13 cellular contexts compared by ENCODE assay signal in the genomic region with DNA sequence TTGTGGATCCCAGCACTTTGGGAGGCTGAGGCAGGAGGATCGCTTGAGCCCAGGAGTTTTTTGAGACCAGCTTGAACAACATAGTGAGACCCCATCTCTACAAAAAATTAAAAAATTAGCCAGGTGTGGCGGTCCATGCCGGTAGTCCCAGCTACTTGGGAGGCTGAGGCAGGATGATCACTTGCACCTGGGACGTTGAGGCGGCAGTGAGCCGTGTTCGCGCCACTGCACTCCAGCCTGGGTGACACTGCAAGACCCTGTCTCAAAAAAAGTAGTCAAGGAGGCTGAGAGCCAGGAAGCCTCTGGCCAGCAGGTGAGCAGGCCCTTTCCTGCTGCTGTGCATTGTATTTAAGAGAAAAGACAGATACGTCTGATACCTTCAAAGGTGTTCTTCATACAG. TPM values are rescaled to one million over a fixed set of nuclear protein-coding genes. Genes with fewer than 3 reads are reported as not detected.
DNase-seq lines count a peak whose midpoint lies in the region; ATAC-seq, FAIRE-seq and TF ChIP-seq lines count a peak whose summit lies in the region.
"Had no signal": no experiment of that assay in that cellular context is flagged by ENCODE, and none has a peak within 500 bp of the region (broad histone marks: within the 10 kb centered on the region; RNA-seq: fewer than 3 reads in every experiment).

No MANE protein-coding gene starts in this region.

- H3K4me1 Mint-ChIP-seq in CD4-positive, alpha-beta memory T cell = peaks cover 8 to 29% (median 21%) of the 10 kb centered on the region in 4 donors

- no peaks in the 10 kb centered on the region for H3K9me3 Mint-ChIP-seq in CD4-positive, alpha-beta memory T cell

- DNase-seq in CD4-positive, alpha-beta memory T cell = no peak
- no peak for DNase-seq in H1 (ENCODE audit: low read depth in 1 of 2, low spot score in 2 of 2)
- no peak for DNase-seq in trophoblast cell
- DNase-seq in HAP-1 (ENCODE audit: low spot score in 2 of 2) = no peak
- DNase-seq: DMS153, mucosa of descending colon, NCI-H2081 treated with DMSO at 0.1 percent for 48 hours, Right ventricle myocardium superior had no signal

- intact Hi-C loops in CD4-positive, alpha-beta memory T cell (cut with micrococcal nuclease) = no loop called here

- CTCF ChIA-PET in CD4-positive, alpha-beta memory T cell (lab: Charles Lee; ENCODE audit: partially characterized antibody) = interaction anchor here (0.7 to 1.0 kb wide), 2 partner anchors 9 to 11 kb away, joined by 3 to 4 read pairs; no protein-coding TSS in a partner anchor
- CTCF ChIA-PET in H1 (lab: Charles Lee; ENCODE audit: partially characterized antibody) = interaction anchor here (1.0 kb wide), 1 partner anchor 9 kb away, joined by 3 read pairs; no protein-coding TSS in a partner anchor

- peaks cover 2% of the 10 kb centered on the region for H3K23me2 ChIP-seq in H1 (ENCODE audit: low read depth, low read length)

- H3K4me3 Mint-ChIP-seq in CD4-positive, alpha-beta memory T cell = peak overlapping the region; percentile 68 to 80 (median 76)

- ATAC-seq in GM18519 (IDR thresholded peaks at IDR 0.05; ENCODE audit: low FRiP score, unreplicated experiment) = no peak
- ATAC-seq in GM18498 (IDR thresholded peaks at IDR 0.05; ENCODE audit: unreplicated experiment) = no peak
- ATAC-seq in GM18517 (IDR thresholded peaks at IDR 0.05; ENCODE audit: unreplicated experiment) = no peak

- peaks cover 31% of the 10 kb centered on the region for H3K4me1 ChIP-seq in CD4-positive, alpha-beta memory T cell (ENCODE audit: insufficient read depth, low read length)
- H3K4me1 ChIP-seq in Loucy (ENCODE audit: insufficient read depth, low read length, poor library complexity, severe bottlenecking) = peaks cover 11% of the 10 kb centered on the region
- H3K4me1 ChIP-seq in H1 (replicated peaks in 1 of 4; ENCODE audit: control insufficient read depth in 3 of 4, insufficient read depth in 4 of 4, low read length in 3 of 4) = peaks cover 0 to 4% (median 2%) of the 10 kb centered on the region in 4 experiments; a peak in 3 of 7 replicates
- peaks cover 17 to 23% of the 10 kb centered on the region in 2 experiments for H3K4me1 ChIP-seq in trophoblast cell (ENCODE audit: control insufficient read depth in 1 of 2, insufficient read depth in 2 of 2, low read length in 2 of 2)
- peaks cover 21% of the 10 kb centered on the region for H3K4me1 ChIP-seq in HAP-1

- H2BK5ac ChIP-seq in H1 (ENCODE audit: low read depth, low read length) (no peak overlapping the region; the same call in 1 of the 2 replicates), trophoblast cell (ENCODE audit: low read depth, low read length, poor library complexity) (peak overlapping the region; percentile 47)

- no peak overlapping the region for H2AK5ac ChIP-seq in H1 (ENCODE audit: low read depth, low read length)
- H2AK5ac ChIP-seq in trophoblast cell (ENCODE audit: low read length) = peak overlapping the region; percentile 52

- no peak overlapping the region for H4K12ac ChIP-seq in trophoblast cell (ENCODE audit: low read depth, low read length)

- no peaks in the 10 kb centered on the region for H4K20me1 ChIP-seq in Loucy (ENCODE audit: insufficient read depth, low read length, poor library complexity, severe bottlenecking)
- no peaks in the 10 kb centered on the region for H4K20me1 ChIP-seq in H1 (replicated peaks in 1 of 2; ENCODE audit: control insufficient read depth in 1 of 2, insufficient read depth in 2 of 2, low read length in 2 of 2)

- H3K18ac ChIP-seq in H1 (ENCODE audit: extremely low read depth, low read length) (no peak overlapping the region), trophoblast cell (ENCODE audit: low read length) (no peak overlapping the region)

- H3K9me2 ChIP-seq in Loucy (replicated peaks; ENCODE audit: low read depth, low read length) = no peaks in the 10 kb centered on the region

- peak overlapping the region; percentile 34 for H3K27ac ChIP-seq in CD4-positive, alpha-beta memory T cell (ENCODE audit: low read depth, low read length)
- H3K27ac ChIP-seq in H1 (ENCODE audit: low read depth, low read length) (no peak overlapping the region), trophoblast cell (ENCODE audit: low read depth, low read length) (peak overlapping the region; percentile 42)

- no peak overlapping the region for H3K4ac ChIP-seq in H1 (replicated peaks; ENCODE audit: insufficient read length, low read depth, low read length)
- H3K4ac ChIP-seq in trophoblast cell (ENCODE audit: low read depth, low read length) = peak overlapping the region; percentile 29

- no peak for TF ChIP-seq POLR2A in H1 (IDR thresholded peaks at IDR 0.05; ENCODE audit: control extremely low read depth in 1 of 2, low read depth in 2 of 2, low read length in 2 of 2)

- no peaks in the 10 kb centered on the region for H3K36me3 ChIP-seq in CD4-positive, alpha-beta memory T cell (ENCODE audit: insufficient read depth, low read length)
- H3K36me3 ChIP-seq in Loucy (ENCODE audit: insufficient read depth, low read length) (no peaks in the 10 kb centered on the region), H1 (ENCODE audit: control insufficient read depth in 2 of 4, insufficient read depth in 4 of 4, low read length in 3 of 4) (no peaks in the 10 kb centered on the region), trophoblast cell (ENCODE audit: control insufficient read depth in 1 of 2, insufficient read depth in 2 of 2, low read length in 2 of 2) (peaks cover 0 to 4% of the 10 kb centered on the region in 2 experiments), HAP-1 (replicated peaks) (no peaks in the 10 kb centered on the region)

- no peak overlapping the region for H2BK20ac ChIP-seq in H1 (ENCODE audit: low read length)

- H3K14ac ChIP-seq in H1 (ENCODE audit: insufficient read length) (no peak overlapping the region), trophoblast cell (ENCODE audit: low read length) (peak overlapping the region; percentile 28)

- no peaks in the 10 kb centered on the region; the same call in 1 of the 2 replicates for H3F3A ChIP-seq in Loucy (ENCODE audit: low read depth)

- H3K4me2 ChIP-seq in Loucy (ENCODE audit: low read depth, low read length, poor library complexity, severe bottlenecking) (peak overlapping the region; percentile 79), H1 (ENCODE audit: insufficient read depth in 1 of 2, low read depth in 2 of 2, low read length in 2 of 2) (peak overlapping the region in 1 of 2 experiments; percentile 56; a peak in 1 of 4 replicates), trophoblast cell (ENCODE audit: low read length) (no peak overlapping the region)

- H3K79me1 ChIP-seq in H1 (ENCODE audit: low read depth, low read length) = no peaks in the 10 kb centered on the region
- peaks cover 20% of the 10 kb centered on the region for H3K79me1 ChIP-seq in trophoblast cell (ENCODE audit: low read length)

- no peak overlapping the region for H3K4me3 ChIP-seq in CD4-positive, alpha-beta memory T cell (ENCODE audit: low read length in 2 of 2)
- H3K4me3 ChIP-seq in Loucy (ENCODE audit: low read length, poor library complexity, severe bottlenecking) (peak overlapping the region; percentile 61), H1 (ENCODE audit: extremely low read depth in 1 of 4, insufficient read depth in 2 of 4, low read depth in 3 of 4, low read length in 4 of 4) (no peak overlapping the region), trophoblast cell (ENCODE audit: low read depth, low read length) (no peak overlapping the region), HAP-1 (no peak overlapping the region)
- H3K4me3 ChIP-seq: mucosa of descending colon had no signal

- TF ChIP-seq CTCF in Loucy (conservative IDR thresholded peaks at IDR 0.05; ENCODE audit: low read length) (no peak), H1 (IDR thresholded peaks at IDR 0.05; ENCODE audit: control extremely low read depth in 1 of 3, insufficient read depth in 1 of 3, low read depth in 1 of 3, low read length in 3 of 3) (no peak)

- POLR2A ChIA-PET in CD4-positive, alpha-beta memory T cell (lab: Charles Lee; ENCODE audit: partially characterized antibody) = interaction anchor here (1.2 to 10.5 kb wide), 3 partner anchors 19 to 120 kb away, joined by 5 to 104 read pairs (median 5); partner anchors contain the start of genes IWS1 and MAP3K2
- POLR2A ChIA-PET in H1 (lab: Charles Lee; ENCODE audit: partially characterized antibody) = interaction anchor here (1.0 to 1.5 kb wide), 2 partner anchors 9 to 16 kb away, joined by 4 read pairs; no protein-coding TSS in a partner anchor

- H3K27ac Mint-ChIP-seq in CD4-positive, alpha-beta memory T cell = peak overlapping the region in 6 of 7 donors; percentile 61 to 87 (median 76)

- peak overlapping the region; percentile 57 for H3K9ac ChIP-seq in Loucy (ENCODE audit: low read depth, low read length, poor library complexity, severe bottlenecking)
- H3K9ac ChIP-seq in H1 (replicated peaks in 1 of 4; ENCODE audit: extremely low read depth in 1 of 4, low read depth in 3 of 4, low read length in 3 of 4) = no peak overlapping the region
- no peak overlapping the region for H3K9ac ChIP-seq in trophoblast cell (ENCODE audit: low read length)

- WGBS in H1 (ENCODE audit: extremely low coverage in 1 of 2, insufficient coverage in 1 of 2, insufficient read length in 1 of 2, insufficient replicate concordance in 2 of 2, low coverage in 1 of 2, low lambda C conversion rate in 2 of 2, missing lambda C conversion rate in 1 of 2), 2 experiments = 96% methylated on average over 9 of the region's 9 CpGs; no CpG with 5 or more reads in 1 of the 2 experiments
- no CpG with 5 or more reads among the region's 9 CpGs for WGBS in trophoblast cell (ENCODE audit: extremely low coverage, insufficient coverage, insufficient read length)

- in situ Hi-C loops in HAP-1 (cut with MboI; ENCODE audit: low sequenced_read_pairs) = no loop called here

- H3K36me3 Mint-ChIP-seq in CD4-positive, alpha-beta memory T cell = no peaks in the 10 kb centered on the region

- H2BK12ac ChIP-seq in H1 (ENCODE audit: low read depth, low read length) (peak overlapping the region; percentile 56; the same call in 1 of the 2 replicates), trophoblast cell (ENCODE audit: low read length) (peak overlapping the region; percentile 95)

- no peak overlapping the region for H4K5ac ChIP-seq in H1 (ENCODE audit: insufficient read length, low read depth, low read length)

- H3K79me2 ChIP-seq in Loucy (ENCODE audit: insufficient read depth, low read length) (no peaks in the 10 kb centered on the region), H1 (ENCODE audit: control insufficient read depth in 1 of 2, insufficient read depth in 2 of 2, low read length in 2 of 2) (no peaks in the 10 kb centered on the region), trophoblast cell (ENCODE audit: control insufficient read depth, insufficient read depth, low read length, poor library complexity) (peaks cover 5% of the 10 kb centered on the region)

- H2BK15ac ChIP-seq in H1 (ENCODE audit: low read length) = 0 out of 2 replicates have a peak overlapping the region, but pooled peaks have one; percentile 0

- H3K9me3 ChIP-seq in CD4-positive, alpha-beta memory T cell (ENCODE audit: control insufficient read depth in 1 of 2, low read length in 2 of 2) = no peaks in the 10 kb centered on the region
- H3K9me3 ChIP-seq in Loucy (ENCODE audit: insufficient read depth, low read depth, low read length) (no peaks in the 10 kb centered on the region), H1 (ENCODE audit: insufficient read depth in 2 of 2, low read depth in 1 of 2, low read length in 1 of 2) (no peaks in the 10 kb centered on the region), trophoblast cell (ENCODE audit: insufficient read depth, low read depth, low read length) (peaks cover 8% of the 10 kb centered on the region), HAP-1 (no peaks in the 10 kb centered on the region; the same call in 1 of the 2 replicates)
- H3K9me3 ChIP-seq: mucosa of descending colon had no signal

- H3K27me3 Mint-ChIP-seq in CD4-positive, alpha-beta memory T cell = peaks cover 0 to 1% of the 10 kb centered on the region in 2 donors

- H3K23ac ChIP-seq in H1 (ENCODE audit: insufficient read length) = no peak overlapping the region
- no peak overlapping the region for H3K23ac ChIP-seq in trophoblast cell (ENCODE audit: low read length)

- H2BK120ac ChIP-seq in H1 (replicated peaks; ENCODE audit: low read depth, low read length) = no peak overlapping the region
- peak overlapping the region; percentile 68 for H2BK120ac ChIP-seq in trophoblast cell (ENCODE audit: insufficient read depth, low read length, poor library complexity)

- no peak overlapping the region for H3K56ac ChIP-seq in H1 (replicated peaks; ENCODE audit: insufficient read length, low read depth, low read length)

- H4K8ac ChIP-seq in H1 (ENCODE audit: extremely low read depth, insufficient read depth, low read length) (no peak overlapping the region), trophoblast cell (ENCODE audit: low read depth, low read length) (peak overlapping the region; percentile 40)

- H2AFZ ChIP-seq in Loucy (ENCODE audit: low read length) = peak overlapping the region; percentile 67; the same call in 1 of the 2 replicates
- no peak overlapping the region for H2AFZ ChIP-seq in H1 (ENCODE audit: low read length)
- H2AFZ ChIP-seq in trophoblast cell (ENCODE audit: insufficient read depth, low read length, poor library complexity) = no peak overlapping the region

- H4K91ac ChIP-seq in H1 (replicated peaks; ENCODE audit: insufficient read length, low read length) = no peak overlapping the region
- peak overlapping the region; percentile 79 for H4K91ac ChIP-seq in trophoblast cell (ENCODE audit: low read depth, low read length)

- no peak for TF ChIP-seq RAD21 in H1 (IDR thresholded peaks at IDR 0.05 in 1 of 2, conservative IDR thresholded peaks at IDR 0.05 in 1 of 2; ENCODE audit: low read depth in 2 of 2, low read length in 2 of 2)

- no peak for FAIRE-seq in H1 (lab: Jason Lieb, UNC)
- FAIRE-seq: colon had no signal

- H3K27me3 ChIP-seq in CD4-positive, alpha-beta memory T cell (ENCODE audit: insufficient read depth, low read length) = no peaks in the 10 kb centered on the region
- H3K27me3 ChIP-seq in Loucy (ENCODE audit: insufficient read depth, low read length, poor library complexity, severe bottlenecking) (no peaks in the 10 kb centered on the region), H1 (replicated peaks in 1 of 4; ENCODE audit: control insufficient read depth in 3 of 4, extremely low read depth in 1 of 4, insufficient read depth in 3 of 4, low read length in 3 of 4) (no peaks in the 10 kb centered on the region), trophoblast cell (ENCODE audit: insufficient read depth, low read length) (no peaks in the 10 kb centered on the region), HAP-1 (ENCODE audit: low read depth) (no peaks in the 10 kb centered on the region)

- TF ChIP-seq EP300 in H1 (IDR thresholded peaks at IDR 0.05; ENCODE audit: borderline replicate concordance in 1 of 2, low read depth in 2 of 2, low read length in 2 of 2) = no peak

RNA-seq across cellular contexts. Expression of gene PROC, which starts 11.1 kb away (rescaled TPM):
- not detected for total RNA-seq in CD4-positive, alpha-beta memory T cell
- polyA plus RNA-seq in CD4-positive, alpha-beta memory T cell = not detected
- 1.5 and 1.7 TPM in 2 replicates for total RNA-seq in H1 (2021; fragmentation: NEBNext Ultra II Directional; extraction: Animal tissue kit (Norgen Biotek cat#: 25700))
- 1.6 and 2.2 TPM in 2 replicates for polyA plus RNA-seq in H1 (2011; rRNA removed)
- 1.5 TPM for polyA plus RNA-seq in H1 (2011; cell fraction: cytosol; rRNA removed)
- polyA plus RNA-seq in H1 (2011; cell fraction: nucleus; rRNA removed) = 2.2 TPM
- polyA plus RNA-seq in H1 (2012, experiment 1 of 2) = 1.3 to 2.7 TPM (median 2.3 TPM) in 4 replicates
- polyA plus RNA-seq in H1 (2012, experiment 2 of 2) = 1.5 TPM
- 1.7 TPM for polyA plus RNA-seq in H1 (2013, experiment 1 of 2)
- polyA plus RNA-seq in H1 (2013, experiment 2 of 2) = 1.4 TPM
- polyA minus RNA-seq in H1 (2011; rRNA and poly(A)+ RNA removed) = 0.19 and 0.24 TPM in 2 replicates
- polyA minus RNA-seq in H1 (2011; cell fraction: cytosol; rRNA and poly(A)+ RNA removed) = not detected
- polyA minus RNA-seq in H1 (2011; cell fraction: nucleus; rRNA and poly(A)+ RNA removed) = not detected
- 0.26 and 0.46 TPM in 2 replicates for polyA plus RNA-seq in trophoblast cell (2013)
- total RNA-seq: Right ventricle myocardium superior had no signal

RNA-seq across cellular contexts. Expression of gene MAP3K2, which starts 19.3 kb away (rescaled TPM):
- 10 to 100 TPM; 85.6 to 87.2 TPM for total RNA-seq in CD4-positive, alpha-beta memory T cell
- polyA plus RNA-seq in CD4-positive, alpha-beta memory T cell = 10 to 100 TPM; 42.5 to 63.4 TPM
- 23.2 and 24.2 TPM in 2 replicates for total RNA-seq in H1 (2021; fragmentation: NEBNext Ultra II Directional; extraction: Animal tissue kit (Norgen Biotek cat#: 25700))
- 2.0 and 2.3 TPM in 2 replicates for polyA plus RNA-seq in H1 (2011; rRNA removed)
- 2.8 TPM for polyA plus RNA-seq in H1 (2011; cell fraction: cytosol; rRNA removed)
- 7.5 TPM for polyA plus RNA-seq in H1 (2011; cell fraction: nucleus; rRNA removed)
- polyA plus RNA-seq in H1 (2012, experiment 1 of 2) = 3.8 to 5.9 TPM (median 5.7 TPM) in 4 replicates
- 0.22 TPM for polyA plus RNA-seq in H1 (2012, experiment 2 of 2)
- polyA plus RNA-seq in H1 (2013, experiment 1 of 2) = 8.0 TPM
- 7.1 TPM for polyA plus RNA-seq in H1 (2013, experiment 2 of 2)
- 16.6 and 27.5 TPM in 2 replicates for polyA minus RNA-seq in H1 (2011; rRNA and poly(A)+ RNA removed)
- polyA minus RNA-seq in H1 (2011; cell fraction: cytosol; rRNA and poly(A)+ RNA removed) = 21.1 TPM
- polyA minus RNA-seq in H1 (2011; cell fraction: nucleus; rRNA and poly(A)+ RNA removed) = 31.6 TPM
- polyA plus RNA-seq in trophoblast cell (2013) = 14.3 and 15.3 TPM in 2 replicates
